Comparison of ENCODE assay signal across 8 cellular contexts in the genomic region with DNA sequence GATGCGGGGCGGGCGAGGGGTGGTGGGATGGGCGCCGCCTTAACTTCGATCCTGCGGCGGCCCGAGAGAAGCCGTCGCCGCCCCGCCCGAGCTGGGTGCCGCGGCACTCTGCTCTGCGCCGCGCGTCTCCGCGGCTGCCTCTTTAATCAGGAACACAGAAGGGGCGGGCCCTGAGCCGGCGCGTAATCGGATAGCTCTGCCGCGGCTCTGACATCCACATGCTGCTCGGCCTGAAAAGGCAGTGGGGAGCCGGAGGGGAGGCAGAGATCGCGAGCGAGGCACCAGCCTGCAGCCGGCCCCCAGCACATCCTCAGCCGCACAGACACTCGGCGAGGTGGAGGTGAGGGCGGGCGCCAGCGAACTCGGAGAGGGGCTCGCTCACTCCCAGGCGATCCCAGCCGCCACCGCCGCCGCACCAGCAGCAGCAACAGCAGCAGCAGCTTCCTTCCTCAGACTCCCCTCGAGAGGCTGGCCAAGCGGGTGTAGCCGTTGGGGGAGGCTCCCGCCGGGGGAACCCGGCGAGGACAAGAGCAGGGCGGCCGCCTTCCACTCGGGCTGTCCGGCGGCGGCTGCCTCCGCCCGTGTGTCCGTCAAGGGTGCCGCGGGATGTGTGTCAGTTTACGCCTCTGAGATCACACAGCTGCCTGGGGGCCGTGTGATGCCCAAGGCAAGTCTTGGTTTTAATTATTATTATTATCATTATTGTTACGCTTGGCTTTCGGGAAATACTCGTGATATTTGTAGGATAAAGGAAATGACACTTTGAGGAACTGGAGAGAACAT. TPM values are rescaled to one million over a fixed set of nuclear protein-coding genes. Genes with fewer than 3 reads are reported as not detected.
DNase-seq lines count a peak whose midpoint lies in the region; ATAC-seq and TF ChIP-seq lines count a peak whose summit lies in the region.

TSS of gene NRP2 (plus strand) at position 263 of the 783 bp plus-strand sequence. CDS start 790 bp downstream, outside the sequence.

- intact Hi-C loops in esophagus squamous epithelium (cut with DNase I): loop anchor here (10.0 kb wide), 1 partner anchor 62 kb away; no protein-coding TSS in a partner anchor

- H3K9me3 ChIP-seq in OCI-LY1 (ENCODE audit: low read length) (no peaks in the 10 kb centered on the region), esophagus squamous epithelium (no peaks in the 10 kb centered on the region), mucosa of rectum (ENCODE audit: control insufficient read depth in 2 of 2, low read length in 2 of 2) (no peaks in the 10 kb centered on the region)

- H3K36me3 ChIP-seq in OCI-LY1 (ENCODE audit: insufficient read depth, low read length): no peaks in the 10 kb centered on the region
- H3K36me3 ChIP-seq in esophagus squamous epithelium: no peaks in the 10 kb centered on the region
- H3K36me3 ChIP-seq in mucosa of rectum (ENCODE audit: control insufficient read depth in 2 of 2, insufficient read depth in 2 of 2, low read length in 2 of 2): no peaks in the 10 kb centered on the region

- peak; percentile 29 to 98 (median 72) for TF ChIP-seq POLR2A in esophagus squamous epithelium (IDR thresholded peaks at IDR 0.05)

- H3K27me3 ChIP-seq in HL-60 (ENCODE audit: insufficient read depth, poor library complexity, severe bottlenecking) (peaks cover 62% of the 10 kb centered on the region), OCI-LY1 (ENCODE audit: insufficient read depth, low read length) (no peaks in the 10 kb centered on the region), esophagus squamous epithelium (peaks cover 0 to 30% (median 0%) of the 10 kb centered on the region in 4 donors), mucosa of rectum (ENCODE audit: control insufficient read depth in 2 of 2, insufficient read depth in 2 of 2, low read length in 2 of 2) (peaks cover 29 to 45% of the 10 kb centered on the region in 2 donors)

- H3K4me1 ChIP-seq in OCI-LY1 (ENCODE audit: insufficient read depth, low read length, severe bottlenecking) (peaks cover 33% of the 10 kb centered on the region), esophagus squamous epithelium (peaks cover 8 to 88% (median 10%) of the 10 kb centered on the region in 3 donors), mucosa of rectum (ENCODE audit: control insufficient read depth in 2 of 2, insufficient read depth in 2 of 2, low read length in 2 of 2) (peaks cover 8 to 22% of the 10 kb centered on the region in 2 donors)

- no peak within 1 kb of the TSS for H3K27ac ChIP-seq in HL-60 (replicated peaks)
- peak within 1 kb of the TSS; percentile 2 for H3K27ac ChIP-seq in OCI-LY1 (ENCODE audit: low read depth, low read length, poor library complexity, severe bottlenecking)
- H3K27ac ChIP-seq in esophagus squamous epithelium: peak within 1 kb of the TSS; percentile 86 to 95 (median 90)
- peak within 1 kb of the TSS; percentile 74 to 78 for H3K27ac ChIP-seq in mucosa of rectum (ENCODE audit: low read depth in 2 of 2, low read length in 2 of 2)
- H3K27ac ChIP-seq in substantia nigra (ENCODE audit: low read depth, low read length, poor library complexity, severe bottlenecking): peak within 1 kb of the TSS; percentile 71

- H4K20me1 ChIP-seq in OCI-LY1 (ENCODE audit: insufficient read depth, low read length): no peaks in the 10 kb centered on the region

- H3K4me3 ChIP-seq in HL-60 (replicated peaks; ENCODE audit: insufficient read depth, low read length): peak within 1 kb of the TSS; percentile 44
- peak within 1 kb of the TSS; percentile 72 for H3K4me3 ChIP-seq in OCI-LY1 (ENCODE audit: low read depth, low read length, poor library complexity, severe bottlenecking)
- peak within 1 kb of the TSS; percentile 55 to 80 (median 64) for H3K4me3 ChIP-seq in esophagus squamous epithelium
- H3K4me3 ChIP-seq in mucosa of rectum (ENCODE audit: low read length in 2 of 2): peak within 1 kb of the TSS; percentile 77

- H3F3A ChIP-seq in OCI-LY1 (ENCODE audit: insufficient read depth, low read length): no peaks in the 10 kb centered on the region

- no peak within 1 kb of the TSS; the same call in 1 of the 2 replicates for H2AFZ ChIP-seq in OCI-LY1 (ENCODE audit: low read length)

- H3K9me2 ChIP-seq in OCI-LY1 (ENCODE audit: low read depth, low read length): no peaks in the 10 kb centered on the region

- 0% methylated on average over 6 to 21 of the region's 71 CpGs for WGBS in esophagus squamous epithelium, 2 donors

- H3K79me2 ChIP-seq in OCI-LY1 (ENCODE audit: insufficient read depth, low read length): no peaks in the 10 kb centered on the region

- ATAC-seq in GM21390 (IDR thresholded peaks at IDR 0.05; ENCODE audit: unreplicated experiment): peak; percentile 61

- TF ChIP-seq CTCF in HL-60 (IDR thresholded peaks at IDR 0.05; ENCODE audit: insufficient read depth, low read length): no peak
- TF ChIP-seq CTCF in OCI-LY1 (IDR thresholded peaks at IDR 0.05; ENCODE audit: low read length): no peak
- peak in 2 of 6 experiments; percentile 9 to 15 for TF ChIP-seq CTCF in esophagus squamous epithelium (IDR thresholded peaks at IDR 0.05)

- peak within 1 kb of the TSS; percentile 63 for H3K9ac ChIP-seq in OCI-LY1 (ENCODE audit: low read length)
- H3K9ac ChIP-seq in mucosa of rectum (ENCODE audit: low read depth in 1 of 2, low read length in 2 of 2): peak within 1 kb of the TSS; percentile 48 to 63

- peak within 1 kb of the TSS; percentile 70 for H3K4me2 ChIP-seq in OCI-LY1 (ENCODE audit: low read length)

- peak; percentile 88 for DNase-seq in COLO668 (lab: John Stamatoyannopoulos, UW; ENCODE audit: unreplicated experiment)
- peak in 1 of 2 experiments; percentile 27 for DNase-seq in HL-60 (ENCODE audit: low read depth in 1 of 2, low spot score in 1 of 2)
- peak; percentile 68 to 74 for DNase-seq in activated T-cell treated with anti-CD3 and anti-CD28 coated beads, Interleukin-2, amount 50 U/mL, for 48 hours
- DNase-seq in esophagus squamous epithelium (lab: John Stamatoyannopoulos, UW): no peak
- DNase-seq in substantia nigra (lab: John Stamatoyannopoulos, UW): peak in 47 of 49 donors; percentile 30 to 86 (median 66)

RNA-seq across cellular contexts. Expression of gene NRP2, which starts in this region (rescaled TPM):
- total RNA-seq in esophagus squamous epithelium: 10 to 100 TPM in 3 of 4 donors, 1 to 10 TPM in 1; 7.1 to 58.6 (median 21.4) TPM
